ENCODE assay signal across 8 cellular contexts in genomic region chr16:29925805-29926674, GRCh38.
A peak's percentile ranks its signal among the peaks of the same experiment; 100 is the strongest.
DNase-seq lines count a peak whose midpoint lies in the region; ATAC-seq and TF ChIP-seq lines count a peak whose summit lies in the region.

Gene KCTD13 (minus strand): TSS chr16:29926226. CDS start chr16:29926033, 193 bp downstream.

- DNase-seq in AG04449 (ENCODE audit: low read depth, low spot score) (no peak), NCI-H226 (peak; percentile 64), caudate nucleus (lab: John Stamatoyannopoulos, UW) (peak in 60 of 61 donors; percentile 26 to 93 (median 83)), iris pigment epithelial cell (ENCODE audit: low read depth) (peak; percentile 67)
- DNase-seq in activated CD4-positive, CD25-positive, alpha-beta regulatory T cell (lab: John Stamatoyannopoulos, UW): peak; percentile 74 to 81 (median 76)
- peak; percentile 79 to 85 (median 80) for DNase-seq in stimulated activated CD4-positive, alpha-beta T cell treated with anti-CD3 and anti-CD28 coated beads, Interleukin-12 subunit alpha, Interleukin-12 subunit beta, amount 100 ng/mL, for 48 hours (ENCODE audit: low read depth in 2 of 3, low spot score in 1 of 3)

- peak within 1 kb of the TSS; percentile 95 for H3K4me3 ChIP-seq in AG04449 (ENCODE audit: low read depth, low read length)

- CTCF ChIA-PET in AG04449 (lab: Yijun Ruan, JAX): interaction anchor here (1.1 to 2.2 kb wide), 11 partner anchors 8 to 226 kb away, joined by 3 to 10 read pairs (median 4); partner anchors contain the start of genes TAOK2 and TMEM219

- TF ChIP-seq CTCF in AG04449 (IDR thresholded peaks at IDR 0.05; ENCODE audit: insufficient read depth, low read length, missing control alignments): no peak

- POLR2A ChIA-PET in AG04449 (lab: Yijun Ruan, JAX): interaction anchor here (0.6 to 2.4 kb wide), 7 partner anchors 15 to 733 kb away, joined by 3 to 15 read pairs (median 9); partner anchors contain the start of genes ASPHD1, SEZ6L2, TAOK2 and TMEM219

- H3K27ac ChIP-seq in caudate nucleus (ENCODE audit: low read depth, low read length): peak within 1 kb of the TSS; percentile 97

- ATAC-seq in GM18873 (IDR thresholded peaks at IDR 0.05; ENCODE audit: low FRiP score, unreplicated experiment) (peak; percentile 53), HG03135 (IDR thresholded peaks at IDR 0.05; ENCODE audit: unreplicated experiment) (peak; percentile 77)
